In the genomic region with DNA sequence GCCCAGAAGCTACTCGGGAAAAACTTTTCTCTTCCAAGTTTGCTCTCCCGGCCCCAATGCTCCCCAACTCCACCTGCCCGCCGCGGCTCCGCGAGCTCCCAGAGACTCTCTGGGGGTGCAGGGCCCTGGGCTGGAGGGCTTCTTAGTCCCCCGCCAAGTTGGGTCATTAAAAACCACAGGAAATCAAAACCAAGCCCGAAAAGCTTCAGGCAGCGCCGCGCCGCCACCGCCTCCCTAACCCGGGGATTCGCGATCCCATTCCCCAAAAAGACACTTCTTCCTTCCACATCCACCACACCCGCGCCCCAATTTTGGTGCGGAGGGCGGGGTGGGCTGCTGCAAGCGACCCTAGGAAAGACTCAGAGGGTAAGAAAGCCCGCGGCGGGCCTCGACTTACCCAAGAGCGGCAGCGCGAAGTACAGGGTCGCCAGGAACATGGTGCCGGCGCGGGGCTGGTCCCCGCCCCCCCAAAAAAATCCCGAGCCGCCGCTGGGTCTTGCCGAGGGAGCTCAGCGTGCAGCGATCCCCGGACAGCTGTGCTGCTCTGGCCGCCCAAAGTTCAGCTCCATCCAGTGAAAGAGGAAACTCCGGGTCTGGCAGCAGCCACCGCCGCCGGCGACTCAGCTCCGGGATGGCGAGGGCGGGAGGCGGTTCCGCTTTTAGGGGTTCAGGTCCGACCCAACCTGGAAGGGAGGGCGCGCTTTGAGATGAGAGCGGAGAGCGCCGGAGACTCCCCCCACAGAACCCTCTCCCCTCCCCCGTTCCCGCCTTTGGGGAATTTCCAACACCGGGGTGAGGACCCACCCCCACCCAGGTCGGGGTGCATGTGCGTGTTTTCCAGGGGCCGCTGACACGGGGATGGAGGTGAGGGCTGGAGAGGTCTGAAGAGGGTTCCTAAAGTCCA, we compare ENCODE assay signal across 10 cellular contexts. TPM values are rescaled to one million over a fixed set of nuclear protein-coding genes. Genes with fewer than 3 reads are reported as not detected.
DNase-seq lines count a peak whose midpoint lies in the region; ATAC-seq and TF ChIP-seq lines count a peak whose summit lies in the region.
"Had no signal": no experiment of that assay in that cellular context is flagged by ENCODE, and none has a peak within 500 bp of the region (broad histone marks: within the 10 kb centered on the region; RNA-seq: fewer than 3 reads in every experiment).

No MANE protein-coding gene starts in this region.

- H3K4me3 ChIP-seq in right cardiac atrium (ENCODE audit: low read length): peak overlapping the region; percentile 75
- H3K4me3 ChIP-seq in gastrocnemius medialis: peak overlapping the region; percentile 56 to 66 (median 59)

- in situ Hi-C loops in gastrocnemius medialis (cut with MboI; ENCODE audit: low sequenced_read_pairs in 4 of 4): no loop called here

- peak; percentile 47 for ATAC-seq in SK-N-SH treated with all-trans-retinoic acid at 6 μM for 48 hours
- peak; percentile 48 to 61 for ATAC-seq in right cardiac atrium
- ATAC-seq in gastrocnemius medialis: peak in 1 of 2 donors; percentile 10
- ATAC-seq in HG02981 (IDR thresholded peaks at IDR 0.05; ENCODE audit: unreplicated experiment): no peak
- ATAC-seq in GM18868 (IDR thresholded peaks at IDR 0.05; ENCODE audit: unreplicated experiment): no peak
- no peak for ATAC-seq in GM19455 (IDR thresholded peaks at IDR 0.05; ENCODE audit: unreplicated experiment)

- CTCF ChIA-PET in GM10248 (lab: Yijun Ruan, JAX): no interaction called here

- DNase-seq in GM10248 (ENCODE audit: extremely low spot score) (peak; percentile 30), right cardiac atrium (peak; percentile 42 to 81 (median 71)), gastrocnemius medialis (no peak), activated gamma-delta T cell treated with Interleukin-2 at 50 U/mL for 16 hours (no peak)
- DNase-seq: activated B cell treated with CpG ODN at 0.5 μM for 24 hours had no signal

- TF ChIP-seq CTCF in GM10248 (IDR thresholded peaks at IDR 0.05; ENCODE audit: control extremely low read depth, extremely low read depth, low read depth, missing control alignments) (no peak), gastrocnemius medialis (IDR thresholded peaks at IDR 0.05 in 4 of 5, conservative IDR thresholded peaks at IDR 0.05 in 1 of 5) (no peak)

- H3K9me3 ChIP-seq in right cardiac atrium (ENCODE audit: control insufficient read depth, low read length): no peaks in the 10 kb centered on the region
- H3K9me3 ChIP-seq in gastrocnemius medialis: no peaks in the 10 kb centered on the region

- WGBS in right cardiac atrium: under 1% methylated on average over 65 of the region's 65 CpGs

- POLR2A ChIA-PET in GM10248 (lab: Yijun Ruan, JAX): no interaction called here

- no peaks in the 10 kb centered on the region for H3K36me3 ChIP-seq in gastrocnemius medialis

- intact Hi-C loops in right cardiac atrium (cut with DNase I): loop anchor here in 1 of 4 donors (10.0 kb wide), 1 partner anchor 327 kb away; no protein-coding TSS in a partner anchor
- intact Hi-C loops in gastrocnemius medialis (cut with DNase I; ENCODE audit: low total_unique reads): no loop called here

- H3K27ac ChIP-seq in right cardiac atrium (ENCODE audit: low read length): no peak overlapping the region
- peak overlapping the region; percentile 41 to 59 (median 51) for H3K27ac ChIP-seq in gastrocnemius medialis

- H3K27me3 ChIP-seq in right cardiac atrium (ENCODE audit: control insufficient read depth, insufficient read depth) (no peaks in the 10 kb centered on the region), gastrocnemius medialis (peaks cover 22 to 61% (median 56%) of the 10 kb centered on the region in 3 donors)

- H3K4me1 ChIP-seq in right cardiac atrium (ENCODE audit: control insufficient read depth, insufficient read depth, low read length) (no peaks in the 10 kb centered on the region), gastrocnemius medialis (peaks cover 20 to 21% of the 10 kb centered on the region in 2 donors)

- no peak for TF ChIP-seq POLR2A in gastrocnemius medialis (IDR thresholded peaks at IDR 0.05)

TF ChIP-seq in SK-N-SH treated with all-trans-retinoic acid at 6 μM for 48 hours, 23 proteins besides CTCF, POLR2A, EP300 and RAD21:
- TF ChIP-seq, protein P1, sequence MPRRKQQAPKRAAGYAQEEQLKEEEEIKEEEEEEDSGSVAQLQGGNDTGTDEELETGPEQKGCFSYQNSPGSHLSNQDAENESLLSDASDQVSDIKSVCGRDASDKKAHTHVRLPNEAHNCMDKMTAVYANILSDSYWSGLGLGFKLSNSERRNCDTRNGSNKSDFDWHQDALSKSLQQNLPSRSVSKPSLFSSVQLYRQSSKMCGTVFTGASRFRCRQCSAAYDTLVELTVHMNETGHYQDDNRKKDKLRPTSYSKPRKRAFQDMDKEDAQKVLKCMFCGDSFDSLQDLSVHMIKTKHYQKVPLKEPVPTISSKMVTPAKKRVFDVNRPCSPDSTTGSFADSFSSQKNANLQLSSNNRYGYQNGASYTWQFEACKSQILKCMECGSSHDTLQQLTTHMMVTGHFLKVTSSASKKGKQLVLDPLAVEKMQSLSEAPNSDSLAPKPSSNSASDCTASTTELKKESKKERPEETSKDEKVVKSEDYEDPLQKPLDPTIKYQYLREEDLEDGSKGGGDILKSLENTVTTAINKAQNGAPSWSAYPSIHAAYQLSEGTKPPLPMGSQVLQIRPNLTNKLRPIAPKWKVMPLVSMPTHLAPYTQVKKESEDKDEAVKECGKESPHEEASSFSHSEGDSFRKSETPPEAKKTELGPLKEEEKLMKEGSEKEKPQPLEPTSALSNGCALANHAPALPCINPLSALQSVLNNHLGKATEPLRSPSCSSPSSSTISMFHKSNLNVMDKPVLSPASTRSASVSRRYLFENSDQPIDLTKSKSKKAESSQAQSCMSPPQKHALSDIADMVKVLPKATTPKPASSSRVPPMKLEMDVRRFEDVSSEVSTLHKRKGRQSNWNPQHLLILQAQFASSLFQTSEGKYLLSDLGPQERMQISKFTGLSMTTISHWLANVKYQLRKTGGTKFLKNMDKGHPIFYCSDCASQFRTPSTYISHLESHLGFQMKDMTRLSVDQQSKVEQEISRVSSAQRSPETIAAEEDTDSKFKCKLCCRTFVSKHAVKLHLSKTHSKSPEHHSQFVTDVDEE (CRISPR knock-in tag; IDR thresholded peaks at IDR 0.05): no peak
- no peak for TF ChIP-seq RARB (CRISPR knock-in tag; IDR thresholded peaks at IDR 0.05)
- TF ChIP-seq, protein P2, sequence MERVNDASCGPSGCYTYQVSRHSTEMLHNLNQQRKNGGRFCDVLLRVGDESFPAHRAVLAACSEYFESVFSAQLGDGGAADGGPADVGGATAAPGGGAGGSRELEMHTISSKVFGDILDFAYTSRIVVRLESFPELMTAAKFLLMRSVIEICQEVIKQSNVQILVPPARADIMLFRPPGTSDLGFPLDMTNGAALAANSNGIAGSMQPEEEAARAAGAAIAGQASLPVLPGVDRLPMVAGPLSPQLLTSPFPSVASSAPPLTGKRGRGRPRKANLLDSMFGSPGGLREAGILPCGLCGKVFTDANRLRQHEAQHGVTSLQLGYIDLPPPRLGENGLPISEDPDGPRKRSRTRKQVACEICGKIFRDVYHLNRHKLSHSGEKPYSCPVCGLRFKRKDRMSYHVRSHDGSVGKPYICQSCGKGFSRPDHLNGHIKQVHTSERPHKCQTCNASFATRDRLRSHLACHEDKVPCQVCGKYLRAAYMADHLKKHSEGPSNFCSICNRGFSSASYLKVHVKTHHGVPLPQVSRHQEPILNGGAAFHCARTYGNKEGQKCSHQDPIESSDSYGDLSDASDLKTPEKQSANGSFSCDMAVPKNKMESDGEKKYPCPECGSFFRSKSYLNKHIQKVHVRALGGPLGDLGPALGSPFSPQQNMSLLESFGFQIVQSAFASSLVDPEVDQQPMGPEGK (CRISPR knock-in tag; IDR thresholded peaks at IDR 0.05; ENCODE audit: borderline replicate concordance): no peak
- no peak for TF ChIP-seq SNAI2 (CRISPR knock-in tag; IDR thresholded peaks at IDR 0.05)
- no peak for TF ChIP-seq TOX (CRISPR knock-in tag; IDR thresholded peaks at IDR 0.05; ENCODE audit: borderline replicate concordance)

RNA-seq across cellular contexts. Expression of gene GFRA1, which starts 1.2 kb away (rescaled TPM):
- total RNA-seq in right cardiac atrium: 1 to 10 TPM; 4.5 to 8.3 (median 7.1) TPM
- 2.7 TPM for polyA plus RNA-seq in right cardiac atrium
- total RNA-seq in gastrocnemius medialis: 10 to 100 TPM; 21.2 to 34.2 (median 25.2) TPM
- total RNA-seq: activated B cell treated with CpG ODN at 0.5 μM for 24 hours; natural killer cell treated with Interleukin-12 subunit alpha and Interleukin-12 subunit beta and Interleukin-15 and Interleukin-18, amount 100 ng/mL, for 72 hours had no signal

RNA-seq across cellular contexts. Expression of gene CCDC172, which starts 52.4 kb away (rescaled TPM):
- total RNA-seq in right cardiac atrium: not detected
- not detected for polyA plus RNA-seq in right cardiac atrium
- total RNA-seq in gastrocnemius medialis: not detected
- total RNA-seq: activated B cell treated with CpG ODN at 0.5 μM for 24 hours; natural killer cell treated with Interleukin-12 subunit alpha and Interleukin-12 subunit beta and Interleukin-15 and Interleukin-18, amount 100 ng/mL, for 72 hours had no signal

Comparison
In these comparisons a context has a peak if more than half of its experiments do, and no peak if none do; other contexts are left out.
1. DNase-seq: peak in GM10248 (single experiment) and right cardiac atrium (3 of 3); none in gastrocnemius medialis (0 of 2) and activated gamma-delta T cell treated with Interleukin-2 at 50 U/mL for 16 hours (single experiment).
2. ATAC-seq: peak in SK-N-SH treated with all-trans-retinoic acid at 6 μM for 48 hours (single experiment) and right cardiac atrium (2 of 2); none in HG02981 (single experiment), GM18868 (single experiment) and GM19455 (single experiment).